Comparison of ENCODE assay signal across 1 cellular context in the genomic region with DNA sequence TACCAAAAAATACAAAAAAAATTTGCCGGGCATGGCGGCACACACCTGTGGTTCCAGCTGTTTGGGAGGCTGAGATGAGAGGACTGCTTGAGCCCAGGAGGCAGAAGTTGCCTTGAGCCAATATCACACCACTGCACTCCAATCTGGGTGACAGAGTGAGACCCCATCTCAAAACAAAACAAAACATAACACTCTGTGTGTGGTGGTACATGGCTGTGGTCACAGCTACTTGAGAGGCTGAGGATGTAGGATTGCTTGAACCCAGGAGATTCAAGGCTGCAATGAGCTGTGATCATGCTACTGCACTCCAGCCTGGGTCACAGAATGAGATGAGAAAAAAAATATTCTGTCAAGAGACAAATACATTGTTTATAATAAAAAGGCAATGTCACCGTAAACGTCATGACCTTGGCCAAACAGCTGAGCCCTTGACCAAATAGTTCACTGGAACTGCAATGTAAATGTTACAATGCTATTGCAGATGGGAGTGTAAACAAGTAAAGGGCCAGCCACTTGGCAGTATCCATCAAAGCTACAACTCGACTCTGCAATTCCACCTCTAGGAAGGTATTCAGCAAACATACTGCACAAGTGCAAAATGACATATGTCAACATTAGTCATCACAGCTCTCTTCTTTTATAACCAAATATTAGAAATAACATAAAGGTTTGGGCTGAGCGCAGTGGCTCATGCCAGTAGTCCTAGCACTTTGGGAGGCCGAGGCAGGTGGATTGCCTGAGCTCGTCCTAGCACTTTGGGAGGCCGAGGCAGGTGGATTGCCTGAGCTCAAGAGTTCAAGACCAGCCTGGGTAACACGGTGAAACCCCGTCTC.
TF ChIP-seq lines count a peak whose summit lies in the region.

No MANE protein-coding gene starts in this region.

TF ChIP-seq in HepG2, 621 proteins besides CTCF, POLR2A, EP300 and RAD21 (continued from another document and continues in another):
- TF ChIP-seq, protein P1, sequence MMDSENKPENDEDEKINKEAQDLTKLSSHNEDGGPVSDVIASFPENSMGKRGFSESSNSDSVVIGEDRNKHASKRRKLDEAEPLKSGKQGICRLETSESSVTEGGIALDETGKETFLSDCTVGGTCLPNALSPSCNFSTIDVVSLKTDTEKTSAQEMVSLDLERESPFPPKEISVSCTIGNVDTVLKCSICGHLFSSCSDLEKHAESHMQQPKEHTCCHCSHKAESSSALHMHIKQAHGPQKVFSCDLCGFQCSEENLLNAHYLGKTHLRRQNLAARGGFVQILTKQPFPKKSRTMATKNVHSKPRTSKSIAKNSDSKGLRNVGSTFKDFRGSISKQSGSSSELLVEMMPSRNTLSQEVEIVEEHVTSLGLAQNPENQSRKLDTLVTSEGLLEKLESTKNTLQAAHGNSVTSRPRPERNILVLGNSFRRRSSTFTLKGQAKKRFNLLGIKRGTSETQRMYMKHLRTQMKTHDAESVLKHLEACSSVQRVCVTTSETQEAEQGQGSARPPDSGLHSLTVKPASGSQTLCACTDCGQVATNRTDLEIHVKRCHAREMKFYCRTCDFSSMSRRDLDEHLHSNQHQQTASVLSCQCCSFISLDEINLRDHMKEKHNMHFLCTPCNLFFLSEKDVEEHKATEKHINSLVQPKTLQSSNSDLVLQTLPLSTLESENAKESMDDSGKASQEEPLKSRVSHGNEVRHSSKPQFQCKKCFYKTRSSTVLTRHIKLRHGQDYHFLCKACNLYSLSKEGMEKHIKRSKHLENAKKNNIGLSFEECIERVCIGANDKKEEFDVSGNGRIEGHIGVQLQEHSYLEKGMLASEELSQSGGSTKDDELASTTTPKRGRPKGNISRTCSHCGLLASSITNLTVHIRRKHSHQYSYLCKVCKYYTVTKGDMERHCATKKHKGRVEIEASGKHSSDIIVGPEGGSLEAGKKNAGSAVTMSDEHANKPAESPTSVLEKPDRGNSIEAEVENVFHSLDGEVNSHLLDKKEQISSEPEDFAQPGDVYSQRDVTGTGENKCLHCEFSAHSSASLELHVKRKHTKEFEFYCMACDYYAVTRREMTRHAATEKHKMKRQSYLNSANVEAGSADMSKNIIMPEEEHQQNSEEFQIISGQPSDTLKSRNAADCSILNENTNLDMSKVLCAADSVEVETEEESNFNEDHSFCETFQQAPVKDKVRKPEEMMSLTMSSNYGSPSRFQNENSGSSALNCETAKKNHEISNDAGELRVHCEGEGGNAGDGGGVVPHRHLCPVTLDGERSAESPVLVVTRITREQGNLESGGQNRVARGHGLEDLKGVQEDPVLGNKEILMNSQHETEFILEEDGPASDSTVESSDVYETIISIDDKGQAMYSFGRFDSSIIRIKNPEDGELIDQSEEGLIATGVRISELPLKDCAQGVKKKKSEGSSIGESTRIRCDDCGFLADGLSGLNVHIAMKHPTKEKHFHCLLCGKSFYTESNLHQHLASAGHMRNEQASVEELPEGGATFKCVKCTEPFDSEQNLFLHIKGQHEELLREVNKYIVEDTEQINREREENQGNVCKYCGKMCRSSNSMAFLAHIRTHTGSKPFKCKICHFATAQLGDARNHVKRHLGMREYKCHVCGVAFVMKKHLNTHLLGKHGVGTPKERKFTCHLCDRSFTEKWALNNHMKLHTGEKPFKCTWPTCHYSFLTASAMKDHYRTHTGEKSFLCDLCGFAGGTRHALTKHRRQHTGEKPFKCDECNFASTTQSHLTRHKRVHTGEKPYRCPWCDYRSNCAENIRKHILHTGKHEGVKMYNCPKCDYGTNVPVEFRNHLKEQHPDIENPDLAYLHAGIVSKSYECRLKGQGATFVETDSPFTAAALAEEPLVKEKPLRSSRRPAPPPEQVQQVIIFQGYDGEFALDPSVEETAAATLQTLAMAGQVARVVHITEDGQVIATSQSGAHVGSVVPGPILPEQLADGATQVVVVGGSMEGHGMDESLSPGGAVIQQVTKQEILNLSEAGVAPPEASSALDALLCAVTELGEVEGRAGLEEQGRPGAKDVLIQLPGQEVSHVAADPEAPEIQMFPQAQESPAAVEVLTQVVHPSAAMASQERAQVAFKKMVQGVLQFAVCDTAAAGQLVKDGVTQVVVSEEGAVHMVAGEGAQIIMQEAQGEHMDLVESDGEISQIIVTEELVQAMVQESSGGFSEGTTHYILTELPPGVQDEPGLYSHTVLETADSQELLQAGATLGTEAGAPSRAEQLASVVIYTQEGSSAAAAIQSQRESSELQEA (CRISPR knock-in tag; IDR thresholded peaks at IDR 0.05; ENCODE audit: not compliant biosample characterization), result no peak
- TF ChIP-seq, protein P2, sequence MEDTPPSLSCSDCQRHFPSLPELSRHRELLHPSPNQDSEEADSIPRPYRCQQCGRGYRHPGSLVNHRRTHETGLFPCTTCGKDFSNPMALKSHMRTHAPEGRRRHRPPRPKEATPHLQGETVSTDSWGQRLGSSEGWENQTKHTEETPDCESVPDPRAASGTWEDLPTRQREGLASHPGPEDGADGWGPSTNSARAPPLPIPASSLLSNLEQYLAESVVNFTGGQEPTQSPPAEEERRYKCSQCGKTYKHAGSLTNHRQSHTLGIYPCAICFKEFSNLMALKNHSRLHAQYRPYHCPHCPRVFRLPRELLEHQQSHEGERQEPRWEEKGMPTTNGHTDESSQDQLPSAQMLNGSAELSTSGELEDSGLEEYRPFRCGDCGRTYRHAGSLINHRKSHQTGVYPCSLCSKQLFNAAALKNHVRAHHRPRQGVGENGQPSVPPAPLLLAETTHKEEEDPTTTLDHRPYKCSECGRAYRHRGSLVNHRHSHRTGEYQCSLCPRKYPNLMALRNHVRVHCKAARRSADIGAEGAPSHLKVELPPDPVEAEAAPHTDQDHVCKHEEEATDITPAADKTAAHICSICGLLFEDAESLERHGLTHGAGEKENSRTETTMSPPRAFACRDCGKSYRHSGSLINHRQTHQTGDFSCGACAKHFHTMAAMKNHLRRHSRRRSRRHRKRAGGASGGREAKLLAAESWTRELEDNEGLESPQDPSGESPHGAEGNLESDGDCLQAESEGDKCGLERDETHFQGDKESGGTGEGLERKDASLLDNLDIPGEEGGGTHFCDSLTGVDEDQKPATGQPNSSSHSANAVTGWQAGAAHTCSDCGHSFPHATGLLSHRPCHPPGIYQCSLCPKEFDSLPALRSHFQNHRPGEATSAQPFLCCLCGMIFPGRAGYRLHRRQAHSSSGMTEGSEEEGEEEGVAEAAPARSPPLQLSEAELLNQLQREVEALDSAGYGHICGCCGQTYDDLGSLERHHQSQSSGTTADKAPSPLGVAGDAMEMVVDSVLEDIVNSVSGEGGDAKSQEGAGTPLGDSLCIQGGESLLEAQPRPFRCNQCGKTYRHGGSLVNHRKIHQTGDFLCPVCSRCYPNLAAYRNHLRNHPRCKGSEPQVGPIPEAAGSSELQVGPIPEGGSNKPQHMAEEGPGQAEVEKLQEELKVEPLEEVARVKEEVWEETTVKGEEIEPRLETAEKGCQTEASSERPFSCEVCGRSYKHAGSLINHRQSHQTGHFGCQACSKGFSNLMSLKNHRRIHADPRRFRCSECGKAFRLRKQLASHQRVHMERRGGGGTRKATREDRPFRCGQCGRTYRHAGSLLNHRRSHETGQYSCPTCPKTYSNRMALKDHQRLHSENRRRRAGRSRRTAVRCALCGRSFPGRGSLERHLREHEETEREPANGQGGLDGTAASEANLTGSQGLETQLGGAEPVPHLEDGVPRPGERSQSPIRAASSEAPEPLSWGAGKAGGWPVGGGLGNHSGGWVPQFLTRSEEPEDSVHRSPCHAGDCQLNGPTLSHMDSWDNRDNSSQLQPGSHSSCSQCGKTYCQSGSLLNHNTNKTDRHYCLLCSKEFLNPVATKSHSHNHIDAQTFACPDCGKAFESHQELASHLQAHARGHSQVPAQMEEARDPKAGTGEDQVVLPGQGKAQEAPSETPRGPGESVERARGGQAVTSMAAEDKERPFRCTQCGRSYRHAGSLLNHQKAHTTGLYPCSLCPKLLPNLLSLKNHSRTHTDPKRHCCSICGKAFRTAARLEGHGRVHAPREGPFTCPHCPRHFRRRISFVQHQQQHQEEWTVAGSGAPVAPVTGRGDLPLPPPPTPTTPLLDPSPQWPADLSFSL (CRISPR knock-in tag; IDR thresholded peaks at IDR 0.05), result no peak
- TF ChIP-seq ZSCAN29 (CRISPR knock-in tag; conservative IDR thresholded peaks at IDR 0.05) (0 out of 2 replicates have a peak, but pooled peaks have one; percentile 73), NKX3-1 (CRISPR knock-in tag; IDR thresholded peaks at IDR 0.05) (peak; percentile 78), ZNF674 (CRISPR knock-in tag; IDR thresholded peaks at IDR 0.05; ENCODE audit: low read depth) (no peak; the same call in 1 of the 2 replicates), ZNF30 (CRISPR knock-in tag; IDR thresholded peaks at IDR 0.05) (no peak), NFE2 (CRISPR knock-in tag; IDR thresholded peaks at IDR 0.05) (peak; percentile 86; the same call in 1 of the 2 replicates), GTF2F1 (IDR thresholded peaks at IDR 0.05; ENCODE audit: low read length) (0 out of 2 replicates have a peak, but pooled peaks have one; percentile 59), SUZ12 (IDR thresholded peaks at IDR 0.05; ENCODE audit: low read depth, low read length) (no peak), ZNF549 (CRISPR knock-in tag; IDR thresholded peaks at IDR 0.05) (no peak), KAT7 (CRISPR knock-in tag; IDR thresholded peaks at IDR 0.05; ENCODE audit: borderline replicate concordance) (peak; percentile 58; the same call in 1 of the 2 replicates), ZNF724P (CRISPR knock-in tag; IDR thresholded peaks at IDR 0.05; ENCODE audit: borderline replicate concordance) (peak; percentile 84; the same call in 1 of the 2 replicates), MTF1 (CRISPR knock-in tag; IDR thresholded peaks at IDR 0.05) (no peak), ZNF263 (CRISPR knock-in tag; IDR thresholded peaks at IDR 0.05) (no peak), TBL1XR1 (IDR thresholded peaks at IDR 0.05; ENCODE audit: borderline replicate concordance, low read length, partially characterized antibody) (peak; percentile 98), ZNF543 (CRISPR knock-in tag; IDR thresholded peaks at IDR 0.05) (peak; percentile 89; the same call in 1 of the 2 replicates), GABPB1 (CRISPR knock-in tag; IDR thresholded peaks at IDR 0.05) (peak; percentile 61), CEBPG (CRISPR knock-in tag; IDR thresholded peaks at IDR 0.05) (peak; percentile 97), DR1 (CRISPR knock-in tag; IDR thresholded peaks at IDR 0.05) (no peak), RXRA (CRISPR knock-in tag; IDR thresholded peaks at IDR 0.05) (peak; percentile 80; the same call in 1 of the 2 replicates), PAF1 (CRISPR knock-in tag; IDR thresholded peaks at IDR 0.05) (no peak), SIX1 (CRISPR knock-in tag; IDR thresholded peaks at IDR 0.05; ENCODE audit: borderline replicate concordance) (peak; percentile 80; the same call in 1 of the 2 replicates)
- TF ChIP-seq, protein P3, sequence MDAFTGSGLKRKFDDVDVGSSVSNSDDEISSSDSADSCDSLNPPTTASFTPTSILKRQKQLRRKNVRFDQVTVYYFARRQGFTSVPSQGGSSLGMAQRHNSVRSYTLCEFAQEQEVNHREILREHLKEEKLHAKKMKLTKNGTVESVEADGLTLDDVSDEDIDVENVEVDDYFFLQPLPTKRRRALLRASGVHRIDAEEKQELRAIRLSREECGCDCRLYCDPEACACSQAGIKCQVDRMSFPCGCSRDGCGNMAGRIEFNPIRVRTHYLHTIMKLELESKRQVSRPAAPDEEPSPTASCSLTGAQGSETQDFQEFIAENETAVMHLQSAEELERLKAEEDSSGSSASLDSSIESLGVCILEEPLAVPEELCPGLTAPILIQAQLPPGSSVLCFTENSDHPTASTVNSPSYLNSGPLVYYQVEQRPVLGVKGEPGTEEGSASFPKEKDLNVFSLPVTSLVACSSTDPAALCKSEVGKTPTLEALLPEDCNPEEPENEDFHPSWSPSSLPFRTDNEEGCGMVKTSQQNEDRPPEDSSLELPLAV (CRISPR knock-in tag; conservative IDR thresholded peaks at IDR 0.05; ENCODE audit: low read depth), result no peak
- TF ChIP-seq, protein P4, sequence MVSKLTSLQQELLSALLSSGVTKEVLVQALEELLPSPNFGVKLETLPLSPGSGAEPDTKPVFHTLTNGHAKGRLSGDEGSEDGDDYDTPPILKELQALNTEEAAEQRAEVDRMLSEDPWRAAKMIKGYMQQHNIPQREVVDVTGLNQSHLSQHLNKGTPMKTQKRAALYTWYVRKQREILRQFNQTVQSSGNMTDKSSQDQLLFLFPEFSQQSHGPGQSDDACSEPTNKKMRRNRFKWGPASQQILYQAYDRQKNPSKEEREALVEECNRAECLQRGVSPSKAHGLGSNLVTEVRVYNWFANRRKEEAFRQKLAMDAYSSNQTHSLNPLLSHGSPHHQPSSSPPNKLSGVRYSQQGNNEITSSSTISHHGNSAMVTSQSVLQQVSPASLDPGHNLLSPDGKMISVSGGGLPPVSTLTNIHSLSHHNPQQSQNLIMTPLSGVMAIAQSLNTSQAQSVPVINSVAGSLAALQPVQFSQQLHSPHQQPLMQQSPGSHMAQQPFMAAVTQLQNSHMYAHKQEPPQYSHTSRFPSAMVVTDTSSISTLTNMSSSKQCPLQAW (CRISPR knock-in tag; IDR thresholded peaks at IDR 0.05), result peak; percentile 99
- TF ChIP-seq, protein P5, sequence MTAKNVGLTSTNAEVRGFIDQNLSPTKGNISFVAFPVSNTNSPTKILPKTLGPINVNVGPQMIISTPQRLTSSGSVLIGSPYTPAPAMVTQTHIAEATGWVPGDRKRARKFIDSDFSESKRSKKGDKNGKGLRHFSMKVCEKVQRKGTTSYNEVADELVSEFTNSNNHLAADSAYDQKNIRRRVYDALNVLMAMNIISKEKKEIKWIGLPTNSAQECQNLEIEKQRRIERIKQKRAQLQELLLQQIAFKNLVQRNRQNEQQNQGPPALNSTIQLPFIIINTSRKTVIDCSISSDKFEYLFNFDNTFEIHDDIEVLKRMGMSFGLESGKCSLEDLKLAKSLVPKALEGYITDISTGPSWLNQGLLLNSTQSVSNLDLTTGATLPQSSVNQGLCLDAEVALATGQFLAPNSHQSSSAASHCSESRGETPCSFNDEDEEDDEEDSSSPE (CRISPR knock-in tag; IDR thresholded peaks at IDR 0.05), result no peak
- TF ChIP-seq, protein P6, sequence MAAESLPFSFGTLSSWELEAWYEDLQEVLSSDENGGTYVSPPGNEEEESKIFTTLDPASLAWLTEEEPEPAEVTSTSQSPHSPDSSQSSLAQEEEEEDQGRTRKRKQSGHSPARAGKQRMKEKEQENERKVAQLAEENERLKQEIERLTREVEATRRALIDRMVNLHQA (CRISPR knock-in tag; IDR thresholded peaks at IDR 0.05), result 0 out of 2 replicates have a peak, but pooled peaks have one; percentile 49
- TF ChIP-seq, protein P7, sequence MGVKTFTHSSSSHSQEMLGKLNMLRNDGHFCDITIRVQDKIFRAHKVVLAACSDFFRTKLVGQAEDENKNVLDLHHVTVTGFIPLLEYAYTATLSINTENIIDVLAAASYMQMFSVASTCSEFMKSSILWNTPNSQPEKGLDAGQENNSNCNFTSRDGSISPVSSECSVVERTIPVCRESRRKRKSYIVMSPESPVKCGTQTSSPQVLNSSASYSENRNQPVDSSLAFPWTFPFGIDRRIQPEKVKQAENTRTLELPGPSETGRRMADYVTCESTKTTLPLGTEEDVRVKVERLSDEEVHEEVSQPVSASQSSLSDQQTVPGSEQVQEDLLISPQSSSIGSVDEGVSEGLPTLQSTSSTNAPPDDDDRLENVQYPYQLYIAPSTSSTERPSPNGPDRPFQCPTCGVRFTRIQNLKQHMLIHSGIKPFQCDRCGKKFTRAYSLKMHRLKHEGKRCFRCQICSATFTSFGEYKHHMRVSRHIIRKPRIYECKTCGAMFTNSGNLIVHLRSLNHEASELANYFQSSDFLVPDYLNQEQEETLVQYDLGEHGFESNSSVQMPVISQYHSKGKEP (CRISPR knock-in tag; IDR thresholded peaks at IDR 0.05), result no peak
